8 cellular contexts compared by ENCODE assay signal in genomic region chr3:79018671-79019136, GRCh38.
DNase-seq lines count a peak whose midpoint lies in the region; ATAC-seq lines count a peak whose summit lies in the region.

No MANE protein-coding gene starts in this region.

- H3K36me3 ChIP-seq in neuron (ENCODE audit: insufficient read depth, low read length) = no peaks in the 10 kb centered on the region

- peak; percentile 23 for ATAC-seq in activated CD8-positive, alpha-beta memory T cell treated with anti-CD3 and anti-CD28 coated beads, Interleukin-2, amount 10 ng/mL, durations not matched to agents 7 days and 5 days
- no peak for ATAC-seq in GM19452 (IDR thresholded peaks at IDR 0.05; ENCODE audit: unreplicated experiment)

- H2AFZ ChIP-seq in neuron (ENCODE audit: low read depth, low read length) = peak overlapping the region; percentile 71

- no peak overlapping the region for H3K4me3 Mint-ChIP-seq in activated CD8-positive, alpha-beta memory T cell treated with anti-CD3 and anti-CD28 coated beads, Interleukin-2, amount 10 ng/mL, durations not matched to agents 7 days and 5 days

- no peak overlapping the region for H3K27ac Mint-ChIP-seq in activated CD8-positive, alpha-beta memory T cell treated with anti-CD3 and anti-CD28 coated beads, Interleukin-2, amount 10 ng/mL, durations not matched to agents 7 days and 5 days

- peaks cover 12% of the 10 kb centered on the region for H3K27me3 Mint-ChIP-seq in activated CD8-positive, alpha-beta memory T cell treated with anti-CD3 and anti-CD28 coated beads, Interleukin-2, amount 10 ng/mL, durations not matched to agents 7 days and 5 days

- H3K4me1 Mint-ChIP-seq in activated CD8-positive, alpha-beta memory T cell treated with anti-CD3 and anti-CD28 coated beads, Interleukin-2, amount 10 ng/mL, durations not matched to agents 7 days and 5 days = no peaks in the 10 kb centered on the region

- no peaks in the 10 kb centered on the region for H3K27me3 ChIP-seq in neuron (ENCODE audit: insufficient read depth, low read length)

- H3K9me3 ChIP-seq in neuron (ENCODE audit: low read length) = no peaks in the 10 kb centered on the region

- CTCF ChIA-PET in activated CD8-positive, alpha-beta memory T cell treated with anti-CD3 and anti-CD28 coated beads, Interleukin-2, amount 10 ng/mL, durations not matched to agents 7 days and 5 days (lab: Charles Lee) = no interaction called here

- no peaks in the 10 kb centered on the region for H3K9me3 Mint-ChIP-seq in activated CD8-positive, alpha-beta memory T cell treated with anti-CD3 and anti-CD28 coated beads, Interleukin-2, amount 10 ng/mL, durations not matched to agents 7 days and 5 days (ENCODE audit: low read depth)

- peak; percentile 4 to 8 for DNase-seq in NCI-H187 (lab: John Stamatoyannopoulos, UW)
- DNase-seq in NCI-H187 treated with DMSO at 0.1 percent for 48 hours (lab: John Stamatoyannopoulos, UW) = no peak
- peak; percentile 63 for DNase-seq in HK-2 (ENCODE audit: unreplicated experiment)
- DNase-seq in activated CD8-positive, alpha-beta memory T cell treated with anti-CD3 and anti-CD28 coated beads, Interleukin-2, amount 10 ng/mL, durations not matched to agents 7 days and 5 days = no peak
- DNase-seq in globus pallidus (ENCODE audit: low spot score) = peak; percentile 79
- no peak for DNase-seq in HPDE6-E6E7 (ENCODE audit: extremely low spot score)

- peak overlapping the region; percentile 97 for H3K4me3 ChIP-seq in neuron (ENCODE audit: low read length)

- H3K4me1 ChIP-seq in neuron (ENCODE audit: insufficient read depth, low read length) = peaks cover 27% of the 10 kb centered on the region

- H3K36me3 Mint-ChIP-seq in activated CD8-positive, alpha-beta memory T cell treated with anti-CD3 and anti-CD28 coated beads, Interleukin-2, amount 10 ng/mL, durations not matched to agents 7 days and 5 days = no peaks in the 10 kb centered on the region

Comparison
In these comparisons a context has a peak if more than half of its experiments do, and no peak if none do; other contexts are left out.
1. DNase-seq: peak in NCI-H187 (2 of 2), HK-2 (single experiment) and globus pallidus (single experiment); none in NCI-H187 treated with DMSO at 0.1 percent for 48 hours (single experiment), activated CD8-positive, alpha-beta memory T cell treated with anti-CD3 and anti-CD28 coated beads, Interleukin-2, amount 10 ng/mL, durations not matched to agents 7 days and 5 days (single experiment) and HPDE6-E6E7 (single experiment).